In genomic region chr3:122681294-122682015, GRCh38 we compare ENCODE assay signal across 8 cellular contexts. TPM values are rescaled to one million over a fixed set of nuclear protein-coding genes. Genes with fewer than 3 reads are reported as not detected.
DNase-seq lines count a peak whose midpoint lies in the region; ATAC-seq and TF ChIP-seq lines count a peak whose summit lies in the region.

No MANE protein-coding gene starts in this region.

- H3K4me1 ChIP-seq in ascending aorta (peaks cover 0 to 23% of the 10 kb centered on the region in 2 donors), thyroid gland (peaks cover 13 to 31% of the 10 kb centered on the region in 2 donors)

- WGBS in thyroid gland, 2 donors, result 20 to 24% methylated on average over 22 to 23 of the region's 23 CpGs

- no peaks in the 10 kb centered on the region for H3K27me3 Mint-ChIP-seq in activated CD4-positive, alpha-beta T cell treated with anti-CD3 and anti-CD28 coated beads for 36 hours

- H3K27ac ChIP-seq in ascending aorta (peak overlapping the region; percentile 98), thyroid gland (peak overlapping the region; percentile 95 to 99 (median 98))

- H3K36me3 Mint-ChIP-seq in activated CD4-positive, alpha-beta T cell treated with anti-CD3 and anti-CD28 coated beads for 36 hours (ENCODE audit: low read depth), result peaks cover 13% of the 10 kb centered on the region

- TF ChIP-seq POLR2A in thyroid gland (IDR thresholded peaks at IDR 0.05) (no peak), GM18505 (IDR thresholded peaks at IDR 0.05; ENCODE audit: borderline replicate concordance, extremely low read depth, insufficient read depth, insufficient read length) (no peak)

- H3K9me3 Mint-ChIP-seq in activated CD4-positive, alpha-beta T cell treated with anti-CD3 and anti-CD28 coated beads for 36 hours (ENCODE audit: low read depth), result no peaks in the 10 kb centered on the region

- POLR2A ChIA-PET in activated CD4-positive, alpha-beta T cell treated with anti-CD3 and anti-CD28 coated beads for 36 hours (lab: Charles Lee), result no interaction called here

- peak overlapping the region; percentile 97 for H3K27ac Mint-ChIP-seq in activated CD4-positive, alpha-beta T cell treated with anti-CD3 and anti-CD28 coated beads for 36 hours

- intact Hi-C loops in activated CD4-positive, alpha-beta T cell treated with anti-CD3 and anti-CD28 coated beads for 36 hours (cut with DNase I, micrococcal nuclease), result loop anchor here in 1 of 2 experiments (2.0 to 10.0 kb wide), 4 partner anchors 111 to 847 kb away; partner anchors contain the start of genes EAF2, HSPBAP1, IQCB1 and SEC22A
- intact Hi-C loops in ascending aorta (cut with DNase I) (loop anchor here (1.0 to 5.0 kb wide), 3 partner anchors 113 to 297 kb away; partner anchors contain the start of gene FAM162A), thyroid gland (cut with DNase I) (loop anchor here (2.0 to 10.0 kb wide), 2 partner anchors 121 to 267 kb away; partner anchors contain the start of gene WDR5B)

- no peaks in the 10 kb centered on the region for H3K9me3 ChIP-seq in ascending aorta
- H3K9me3 ChIP-seq in thyroid gland, result no peaks in the 10 kb centered on the region

- DNase-seq in activated CD4-positive, alpha-beta T cell treated with anti-CD3 and anti-CD28 coated beads for 36 hours, result no peak
- no peak for DNase-seq in activated CD4-positive, alpha-beta T cell treated with anti-CD3 and anti-CD28 coated beads, Interleukin-2, amount 50 U/mL, for 1 hour
- DNase-seq in ascending aorta (ENCODE audit: low spot score in 2 of 2) (no peak), kidney epithelial cell (ENCODE audit: low read depth) (no peak), thyroid gland (peak; percentile 10), 8988T (no peak), SK-N-DZ (ENCODE audit: low spot score) (no peak)

- peak overlapping the region; percentile 90 to 96 for H3K4me3 ChIP-seq in ascending aorta
- H3K4me3 ChIP-seq in kidney epithelial cell (ENCODE audit: low read depth, low read length), result peak overlapping the region; percentile 66
- H3K4me3 ChIP-seq in thyroid gland (replicated peaks in 1 of 3), result peak overlapping the region; percentile 17 to 88 (median 73)

- peaks cover 0 to 5% of the 10 kb centered on the region in 2 donors for H3K36me3 ChIP-seq in ascending aorta
- no peaks in the 10 kb centered on the region for H3K36me3 ChIP-seq in kidney epithelial cell (ENCODE audit: control insufficient read depth, insufficient read depth, low read length)
- peaks cover 5% of the 10 kb centered on the region in 2 donors for H3K36me3 ChIP-seq in thyroid gland

- peaks cover 52% of the 10 kb centered on the region for H3K4me1 Mint-ChIP-seq in activated CD4-positive, alpha-beta T cell treated with anti-CD3 and anti-CD28 coated beads for 36 hours

- no peaks in the 10 kb centered on the region for H3K27me3 ChIP-seq in ascending aorta
- H3K27me3 ChIP-seq in kidney epithelial cell (ENCODE audit: control insufficient read depth, insufficient read depth, low read length), result no peaks in the 10 kb centered on the region
- no peaks in the 10 kb centered on the region for H3K27me3 ChIP-seq in thyroid gland

- no peak for TF ChIP-seq CTCF in ascending aorta (IDR thresholded peaks at IDR 0.05)
- TF ChIP-seq CTCF in kidney epithelial cell (IDR thresholded peaks at IDR 0.05; ENCODE audit: insufficient read depth, low read length, poor library complexity, severe bottlenecking), result no peak
- TF ChIP-seq CTCF in thyroid gland (IDR thresholded peaks at IDR 0.05), result no peak

- H3K4me3 Mint-ChIP-seq in activated CD4-positive, alpha-beta T cell treated with anti-CD3 and anti-CD28 coated beads for 36 hours, result peak overlapping the region; percentile 95

- CTCF ChIA-PET in activated CD4-positive, alpha-beta T cell treated with anti-CD3 and anti-CD28 coated beads for 36 hours (lab: Charles Lee), result interaction anchor here (0.8 to 4.8 kb wide), 7 partner anchors 10 to 289 kb away, joined by 3 to 55 read pairs (median 11); partner anchors contain the start of genes DTX3L and PARP9

- ATAC-seq in activated CD4-positive, alpha-beta T cell treated with anti-CD3 and anti-CD28 coated beads for 36 hours, result no peak
- ATAC-seq in GM18505 (IDR thresholded peaks at IDR 0.05; ENCODE audit: unreplicated experiment), result no peak

RNA-seq across cellular contexts. Expression of gene PARP14, which starts 0.8 kb away (rescaled TPM):
- 10 to 100 TPM; 51.6 to 57.9 TPM for total RNA-seq in activated CD4-positive, alpha-beta T cell treated with anti-CD3 and anti-CD28 coated beads for 36 hours
- total RNA-seq in ascending aorta (58.8 TPM), kidney epithelial cell (46.9 and 48.9 TPM in 2 replicates), thyroid gland (100 to 1,000 TPM in 1 of 4 donors, 10 to 100 TPM in 3; 44.5 to 107 (median 69.4) TPM)
- polyA plus RNA-seq in SK-N-DZ (2014; cell fraction: cytosol; rRNA removed), result 0.12 and 0.20 TPM in 2 replicates
- polyA plus RNA-seq in SK-N-DZ (2014; cell fraction: nucleus; rRNA removed), result 0.11 and 0.16 TPM in 2 replicates

Comparison
In these comparisons a context has a peak if more than half of its experiments do, and no peak if none do; other contexts are left out.
1. DNase-seq: peak in thyroid gland (2 of 2); none in activated CD4-positive, alpha-beta T cell treated with anti-CD3 and anti-CD28 coated beads for 36 hours (single experiment), activated CD4-positive, alpha-beta T cell treated with anti-CD3 and anti-CD28 coated beads, Interleukin-2, amount 50 U/mL, for 1 hour (single experiment), ascending aorta (0 of 2), kidney epithelial cell (single experiment), 8988T (single experiment) and SK-N-DZ (single experiment).
2. Peak in every context shown above with its lines, with median percentiles within 50 percentile points of each other: H3K4me3 ChIP-seq.